ENCODE assay signal across 20 cellular contexts in genomic region chr2:173271825-173272224, GRCh38.
A peak's percentile ranks its signal among the peaks of the same experiment; 100 is the strongest.
DNase-seq lines count a peak whose midpoint lies in the region; ATAC-seq, FAIRE-seq and TF ChIP-seq lines count a peak whose summit lies in the region.
"Had no signal": no experiment of that assay in that cellular context is flagged by ENCODE, and none has a peak within 500 bp of the region (broad histone marks: within the 10 kb centered on the region; RNA-seq: fewer than 3 reads in every experiment).

No MANE protein-coding gene starts in this region.

- H3K4me3 ChIP-seq in fibroblast of mammary gland (ENCODE audit: control insufficient read depth, low read depth, low read length), result no peak overlapping the region
- H3K4me3 ChIP-seq in small intestine (ENCODE audit: low read depth in 1 of 2, low read length in 2 of 2), result no peak overlapping the region
- H3K4me3 ChIP-seq: colonic mucosa, lung, upper lobe of right lung had no signal

- no peaks in the 10 kb centered on the region for H3K36me3 ChIP-seq in small intestine (ENCODE audit: control insufficient read depth in 2 of 2, insufficient read depth in 2 of 2, low read length in 2 of 2)
- H3K36me3 ChIP-seq: colonic mucosa had no signal

- H3K4me1 ChIP-seq in small intestine (ENCODE audit: control insufficient read depth in 2 of 2, insufficient read depth in 1 of 2, low read depth in 1 of 2, low read length in 1 of 2), result no peaks in the 10 kb centered on the region
- H3K4me1 ChIP-seq: colonic mucosa, upper lobe of right lung had no signal

- FAIRE-seq in small intestine (lab: Jason Lieb, UNC), result no peak
- FAIRE-seq in D721Med (lab: Jason Lieb, UNC), result no peak
- FAIRE-seq: kidney, TTC549 had no signal

- H3K27me3 ChIP-seq in small intestine (ENCODE audit: control insufficient read depth in 2 of 2, insufficient read depth in 2 of 2, low read length in 2 of 2), result no peaks in the 10 kb centered on the region
- H3K27me3 ChIP-seq: colonic mucosa, upper lobe of right lung had no signal

- WGBS in small intestine, 3 donors, result 53 to 75% (median 57%) methylated on average over 5 of the region's 5 CpGs

- DNase-seq in HPDE6-E6E7 (ENCODE audit: extremely low spot score) (peak; percentile 82), RWPE1 (ENCODE audit: low spot score) (peak; percentile 88), fibroblast of mammary gland (ENCODE audit: low read depth) (peak; percentile 22), small intestine (peak; percentile 14), D721Med (ENCODE audit: insufficient read length, low spot score) (no peak), SIG-M5 (lab: John Stamatoyannopoulos, UW) (no peak)
- DNase-seq: colonic mucosa; foreskin melanocyte; hypothalamus; kidney; NCI-H146; NCI-H526 treated with DMSO at 0.1 percent for 48 hours; nucleus accumbens; retina; Right ventricle myocardium superior; stimulated activated CD4-positive, alpha-beta T cell treated with anti-CD3 and anti-CD28 coated beads, Interleukin-12 subunit alpha, Interleukin-12 subunit beta, amount 100 ng/mL, for 4 hours; upper lobe of right lung had no signal

- TF ChIP-seq CTCF in RWPE1 (conservative IDR thresholded peaks at IDR 0.05; ENCODE audit: low read depth), result no peak
- TF ChIP-seq CTCF in fibroblast of mammary gland (conservative IDR thresholded peaks at IDR 0.05; ENCODE audit: control insufficient read depth, insufficient read depth, low read depth, low read length), result no peak
- no peak for TF ChIP-seq CTCF in D721Med (IDR thresholded peaks at IDR 0.05; ENCODE audit: insufficient read depth, missing control alignments)

- no peak overlapping the region for H3K27ac ChIP-seq in RWPE1
- H3K27ac ChIP-seq in small intestine (ENCODE audit: low read depth in 1 of 2, low read length in 1 of 2), result no peak overlapping the region
- H3K27ac ChIP-seq: colonic mucosa, upper lobe of right lung had no signal

- POLR2A ChIA-PET in RWPE1 (lab: Yijun Ruan, JAX; ENCODE audit: low non-redundant PET), result no interaction called here

- no peak for ATAC-seq in GM21529 (IDR thresholded peaks at IDR 0.05; ENCODE audit: unreplicated experiment)
- ATAC-seq: upper lobe of right lung had no signal

- no peaks in the 10 kb centered on the region for H3K9me3 ChIP-seq in small intestine (ENCODE audit: control insufficient read depth, low read depth)
- H3K9me3 ChIP-seq: colonic mucosa, upper lobe of right lung had no signal

- CTCF ChIA-PET in RWPE1 (lab: Yijun Ruan, JAX), result interaction anchor here (0.6 kb wide), 1 partner anchor 36 kb away, joined by 3 read pairs; no protein-coding TSS in a partner anchor

Comparison
In these comparisons a context has a peak if more than half of its experiments do, and no peak if none do; other contexts are left out.
1. DNase-seq: peak in HPDE6-E6E7 (single experiment), RWPE1 (single experiment), fibroblast of mammary gland (single experiment) and small intestine (single experiment); none in D721Med (single experiment) and SIG-M5 (single experiment).